Comparison of ENCODE assay signal across 8 cellular contexts in the genomic region with DNA sequence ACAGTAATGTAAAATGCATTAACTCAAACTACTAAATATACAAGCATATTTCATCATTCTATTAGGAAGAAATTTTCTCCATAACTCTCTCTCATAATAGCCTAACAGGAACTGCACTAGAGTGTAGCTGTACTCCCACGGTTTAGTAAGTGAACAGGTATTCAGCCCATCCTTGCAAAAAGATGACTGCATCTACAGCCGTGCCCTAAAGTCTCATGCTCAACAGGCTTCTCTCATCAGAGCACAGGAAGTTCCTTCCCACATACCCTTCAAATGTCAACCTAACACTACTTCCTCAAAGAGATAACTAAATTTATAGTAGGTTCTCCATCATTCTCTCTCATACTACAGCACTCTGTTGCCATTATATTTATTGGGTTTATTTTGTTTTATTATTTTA.
DNase-seq lines count a peak whose midpoint lies in the region; ATAC-seq, FAIRE-seq and TF ChIP-seq lines count a peak whose summit lies in the region.

No MANE protein-coding gene starts in this region.

- no peak for DNase-seq in GM12891 (ENCODE audit: insufficient read length, low spot score)
- DNase-seq in HPDE6-E6E7 (ENCODE audit: extremely low spot score): peak; percentile 55
- DNase-seq in activated T-cell treated with anti-CD3 and anti-CD28 coated beads, Interleukin-2, amount 50 U/mL, for 72 hours: peak; percentile 6 to 15
- peak; percentile 36 for DNase-seq in mesendoderm
- no peak for DNase-seq in NCI-H526 (lab: John Stamatoyannopoulos, UW)
- no peak for DNase-seq in GM13977 (ENCODE audit: low spot score)
- DNase-seq in thyroid gland: no peak

- H3K27ac ChIP-seq in mesendoderm (ENCODE audit: low read depth, low read length): no peak overlapping the region
- H3K27ac ChIP-seq in thyroid gland: no peak overlapping the region

- no peak overlapping the region for H4K8ac ChIP-seq in mesendoderm (ENCODE audit: low read depth, low read length)

- H3K27me3 ChIP-seq in mesendoderm (ENCODE audit: insufficient read depth, low read length, poor library complexity) (no peaks in the 10 kb centered on the region), thyroid gland (no peaks in the 10 kb centered on the region)

- H3K79me1 ChIP-seq in mesendoderm (ENCODE audit: low read length): no peaks in the 10 kb centered on the region

- H3K4me1 Mint-ChIP-seq in activated T-cell treated with anti-CD3 and anti-CD28 coated beads, Interleukin-2, amount 50 U/mL, for 72 hours (ENCODE audit: low read depth): peaks cover 39% of the 10 kb centered on the region

- H3K27me3 Mint-ChIP-seq in activated T-cell treated with anti-CD3 and anti-CD28 coated beads, Interleukin-2, amount 50 U/mL, for 72 hours (ENCODE audit: low read depth): no peaks in the 10 kb centered on the region

- no peak overlapping the region for H3K56ac ChIP-seq in mesendoderm (ENCODE audit: low read length)

- no peak overlapping the region for H2BK5ac ChIP-seq in mesendoderm (ENCODE audit: low read length)

- H3K4me3 ChIP-seq in mesendoderm (ENCODE audit: low read length) (no peak overlapping the region), thyroid gland (replicated peaks in 1 of 3) (no peak overlapping the region)

- H2BK15ac ChIP-seq in mesendoderm (replicated peaks; ENCODE audit: low read depth): no peak overlapping the region

- TF ChIP-seq CTCF in GM13977 (IDR thresholded peaks at IDR 0.05; ENCODE audit: extremely low read depth, insufficient read depth, missing control alignments): no peak
- TF ChIP-seq CTCF in thyroid gland (IDR thresholded peaks at IDR 0.05): no peak

- intact Hi-C loops in thyroid gland (cut with DNase I): no loop called here

- H3K4me1 ChIP-seq in mesendoderm (ENCODE audit: control insufficient read depth, low read depth, low read length): no peaks in the 10 kb centered on the region
- H3K4me1 ChIP-seq in thyroid gland: peaks cover 0 to 4% of the 10 kb centered on the region in 2 donors

- no peak overlapping the region for H2BK120ac ChIP-seq in mesendoderm (ENCODE audit: low read depth, low read length)

- peaks cover under 1 to 2% of the 10 kb centered on the region in 2 donors for H3K9me3 Mint-ChIP-seq in activated T-cell treated with anti-CD3 and anti-CD28 coated beads, Interleukin-2, amount 50 U/mL, for 72 hours

- no peaks in the 10 kb centered on the region for H3K9me3 ChIP-seq in thyroid gland

- peak overlapping the region; percentile 34 to 55 for H3K4me3 Mint-ChIP-seq in activated T-cell treated with anti-CD3 and anti-CD28 coated beads, Interleukin-2, amount 50 U/mL, for 72 hours

- no peaks in the 10 kb centered on the region for H3K79me2 ChIP-seq in mesendoderm (ENCODE audit: control insufficient read depth, insufficient read depth, low read length)

- H3K27ac Mint-ChIP-seq in activated T-cell treated with anti-CD3 and anti-CD28 coated beads, Interleukin-2, amount 50 U/mL, for 72 hours: peak overlapping the region; percentile 24

- WGBS in mesendoderm (ENCODE audit: extremely low coverage, insufficient coverage, low lambda C conversion rate): no CpG with 5 or more reads among the region's 2 CpGs
- 71 to 81% methylated on average over 2 of the region's 2 CpGs for WGBS in thyroid gland, 2 donors

- no peak overlapping the region for H2AK5ac ChIP-seq in mesendoderm (ENCODE audit: low read length)

- H3K4ac ChIP-seq in mesendoderm (ENCODE audit: low read depth, low read length): no peak overlapping the region

- H4K5ac ChIP-seq in mesendoderm (ENCODE audit: low read length): no peak overlapping the region

- H3K36me3 ChIP-seq in mesendoderm (ENCODE audit: control insufficient read depth, insufficient read depth, low read length) (no peaks in the 10 kb centered on the region), thyroid gland (peaks cover 0 to 5% of the 10 kb centered on the region in 2 donors)

- H3K9ac ChIP-seq in mesendoderm (ENCODE audit: low read length): no peak overlapping the region

- ATAC-seq in activated T-cell treated with anti-CD3 and anti-CD28 coated beads, Interleukin-2, amount 50 U/mL, for 72 hours (replicated peaks in 1 of 2): peak; percentile 33 to 43
- ATAC-seq in HG03196 (IDR thresholded peaks at IDR 0.05; ENCODE audit: unreplicated experiment): no peak

- in situ Hi-C loops in GM13977 (cut with MboI; ENCODE audit: low pct_unique_long_range_greater_than_20kb, low sequenced_read_pairs, unreplicated experiment): no loop called here

- peaks cover 5 to 10% of the 10 kb centered on the region in 2 donors for H3K36me3 Mint-ChIP-seq in activated T-cell treated with anti-CD3 and anti-CD28 coated beads, Interleukin-2, amount 50 U/mL, for 72 hours (ENCODE audit: insufficient read depth in 2 of 2)

- no peak overlapping the region for H3K18ac ChIP-seq in mesendoderm (ENCODE audit: low read length)

- H3K4me2 ChIP-seq in mesendoderm (ENCODE audit: low read length): no peak overlapping the region

- TF ChIP-seq POLR2A in GM12891 (IDR thresholded peaks at IDR 0.05; ENCODE audit: low read depth, low read length): no peak
- TF ChIP-seq POLR2A in thyroid gland (IDR thresholded peaks at IDR 0.05): no peak

- H3K23ac ChIP-seq in mesendoderm (ENCODE audit: low read length): no peak overlapping the region

- FAIRE-seq in GM12891 (lab: Jason Lieb, UNC): peak; percentile 77

TF ChIP-seq in GM12891, 5 proteins besides CTCF, POLR2A, EP300 and RAD21:
- TF ChIP-seq POU2F2 (IDR thresholded peaks at IDR 0.05; ENCODE audit: low read depth, low read length): no peak
- TF ChIP-seq POLR2AphosphoS5 (IDR thresholded peaks at IDR 0.05; ENCODE audit: low read depth, low read length): no peak
- TF ChIP-seq TAF1 (IDR thresholded peaks at IDR 0.05; ENCODE audit: low read depth, low read length): no peak
- TF ChIP-seq PAX5 (IDR thresholded peaks at IDR 0.05; ENCODE audit: insufficient read depth, low read length, severe bottlenecking): no peak
- TF ChIP-seq SPI1 (IDR thresholded peaks at IDR 0.05; ENCODE audit: low read depth, low read length): no peak

Comparison
In these comparisons a context has a peak if more than half of its experiments do, and no peak if none do; other contexts are left out.
1. DNase-seq: peak in HPDE6-E6E7 (single experiment), activated T-cell treated with anti-CD3 and anti-CD28 coated beads, Interleukin-2, amount 50 U/mL, for 72 hours (2 of 2) and mesendoderm (single experiment); none in GM12891 (single experiment), NCI-H526 (0 of 2), GM13977 (single experiment) and thyroid gland (0 of 2).